ENCODE assay signal across 12 cellular contexts in the genomic region with DNA sequence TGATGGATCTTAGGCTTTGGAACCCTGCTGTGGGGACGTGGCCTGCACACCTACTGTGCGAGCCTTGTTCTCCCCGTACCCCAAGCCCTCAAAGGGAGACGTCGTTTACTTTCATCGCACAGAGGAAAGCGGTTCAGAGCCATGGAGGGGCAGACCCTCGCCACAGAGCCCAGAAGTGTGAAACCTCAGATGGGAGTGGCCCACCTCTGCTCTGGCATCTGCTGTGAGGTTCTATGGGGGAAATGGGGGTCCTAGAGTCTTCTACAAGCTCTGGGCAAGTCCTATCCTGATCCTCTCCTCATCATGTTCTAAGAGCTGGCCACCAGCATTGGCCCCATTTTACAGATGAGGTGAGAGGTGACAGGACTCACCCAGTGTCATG. TPM values are rescaled to one million over a fixed set of nuclear protein-coding genes. Genes with fewer than 3 reads are reported as not detected.
DNase-seq lines count a peak whose midpoint lies in the region; ATAC-seq, FAIRE-seq and TF ChIP-seq lines count a peak whose summit lies in the region.
"Had no signal": no experiment of that assay in that cellular context is flagged by ENCODE, and none has a peak within 500 bp of the region (broad histone marks: within the 10 kb centered on the region; RNA-seq: fewer than 3 reads in every experiment).

No MANE protein-coding gene starts in this region.

- RAD21 ChIA-PET in GM12878 (lab: Charles Lee; ENCODE audit: unreplicated experiment) = no interaction called here

- H3K27ac ChIP-seq in 22Rv1 = peak overlapping the region; percentile 89; the same call in 1 of the 2 replicates
- no peak overlapping the region for H3K27ac ChIP-seq in HUES6 (ENCODE audit: low read depth, low read length)
- H3K27ac ChIP-seq in GM12878 (ENCODE audit: control insufficient read depth, insufficient read depth) = peak overlapping the region; percentile 50; the same call in 1 of the 2 replicates

- H2AFZ ChIP-seq in GM12878 (ENCODE audit: control insufficient read depth, low read depth, low read length) = peak overlapping the region; percentile 84; the same call in 1 of the 2 replicates

- POLR2A ChIA-PET in GM12878 (lab: Charles Lee) = interaction anchor here (1.1 kb wide), 1 partner anchor 124 kb away, joined by 4 read pairs; no protein-coding TSS in a partner anchor

- no peak for TF ChIP-seq RAD21 in GM12878 (IDR thresholded peaks at IDR 0.05; ENCODE audit: insufficient read depth, low read depth, low read length)

- H3K36me3 ChIP-seq in HUES6 (ENCODE audit: control insufficient read depth, insufficient read depth, low read length) = no peaks in the 10 kb centered on the region
- H3K36me3 ChIP-seq in GM12878 (ENCODE audit: control insufficient read depth in 2 of 2, insufficient read depth in 2 of 2, low read length in 1 of 2) = no peaks in the 10 kb centered on the region
- H3K36me3 ChIP-seq in mucosa of descending colon (ENCODE audit: low read depth) = no peaks in the 10 kb centered on the region

- ATAC-seq in GM12878 = no peak
- no peak for ATAC-seq in mucosa of descending colon
- no peak for ATAC-seq in esophagus mucosa
- ATAC-seq in HG02588 (IDR thresholded peaks at IDR 0.05; ENCODE audit: unreplicated experiment) = no peak

- peak overlapping the region; percentile 82; the same call in 1 of the 2 replicates for H3K4me2 ChIP-seq in GM12878 (ENCODE audit: control insufficient read depth, insufficient read depth)

- no TSS peak for BruUV-seq in GM12878 (replicated peaks; lab: Mats Ljungman, UMichigan)

- WGBS in GM12878 (ENCODE audit: insufficient coverage, insufficient replicate concordance, low lambda C conversion rate, missing lambda C conversion rate) = 86% methylated on average over 8 of the region's 8 CpGs

- no peak for TF ChIP-seq POLR2A in GM12878 (IDR thresholded peaks at IDR 0.05; ENCODE audit: low read depth, low read length)

- in situ Hi-C loops in GM12878 (cut with MboI) = no loop called here

- DNase-seq in GM12878 (ENCODE audit: low read depth, low spot score) = no peak
- peak in 2 of 3 donors; percentile 17 to 55 for DNase-seq in mucosa of descending colon
- no peak for DNase-seq in ureter (ENCODE audit: low spot score)
- DNase-seq in NCI-H774 (lab: John Stamatoyannopoulos, UW) = no peak
- DNase-seq: NCI-H2029 treated with DMSO at 0.1 percent for 48 hours had no signal

- intact Hi-C loops in GM12878 (cut with micrococcal nuclease; ENCODE audit: unreplicated experiment) (no loop called here), mucosa of descending colon (cut with DNase I, micrococcal nuclease) (loop anchor here in 1 of 2 donors (10.0 kb wide), 1 partner anchor 126 kb away; a partner anchor contains a TSS)

- no peak for FAIRE-seq in GM12878 (lab: Jason Lieb, UNC)
- FAIRE-seq: islet of Langerhans had no signal

- H3K9me3 ChIP-seq in HUES6 (ENCODE audit: control insufficient read depth, insufficient read depth, low read depth, low read length) (no peaks in the 10 kb centered on the region), GM12878 (replicated peaks; ENCODE audit: control insufficient read depth, insufficient read depth, low read length) (no peaks in the 10 kb centered on the region), mucosa of descending colon (no peaks in the 10 kb centered on the region)

- peak overlapping the region; percentile 81; the same call in 1 of the 2 replicates for H3K4me3 ChIP-seq in HUES6 (ENCODE audit: low read depth, low read length)
- H3K4me3 ChIP-seq in GM12878 = no peak overlapping the region
- H3K4me3 ChIP-seq in mucosa of descending colon = no peak overlapping the region

- peaks cover 10% of the 10 kb centered on the region for H3K79me2 ChIP-seq in GM12878 (ENCODE audit: control insufficient read depth, insufficient read depth, low read length)

- H3K27me3 ChIP-seq in HUES6 (ENCODE audit: control insufficient read depth, insufficient read depth, low read length) (no peaks in the 10 kb centered on the region), GM12878 (replicated peaks in 1 of 2; ENCODE audit: control insufficient read depth in 2 of 2, insufficient read depth in 2 of 2, low read length in 1 of 2) (no peaks in the 10 kb centered on the region)

- CTCF ChIA-PET in GM12878 (lab: Yijun Ruan, JAX) = no interaction called here

- H3K9ac ChIP-seq in HUES6 (ENCODE audit: low read length) = peak overlapping the region; percentile 8
- no peak overlapping the region for H3K9ac ChIP-seq in GM12878 (ENCODE audit: control insufficient read depth, insufficient read depth, low read length)

- TF ChIP-seq EP300 in GM12878 (IDR thresholded peaks at IDR 0.05; ENCODE audit: borderline replicate concordance in 1 of 2, control insufficient read depth in 1 of 2, low read depth in 2 of 2, low read length in 2 of 2) = no peak

- SMC1A ChIA-PET in GM12878 (lab: Charles Lee; ENCODE audit: uncharacterized antibody, unreplicated experiment) = no interaction called here

- H4K20me1 ChIP-seq in GM12878 (ENCODE audit: control insufficient read depth, insufficient read depth) = no peaks in the 10 kb centered on the region

- TF ChIP-seq CTCF in 22Rv1 (IDR thresholded peaks at IDR 0.05) (no peak), GM12878 (IDR thresholded peaks at IDR 0.05 in 2 of 3, conservative IDR thresholded peaks at IDR 0.05 in 1 of 3; ENCODE audit: control insufficient read depth in 2 of 3, extremely low read depth in 1 of 3, insufficient read depth in 1 of 3, low read depth in 3 of 3, low read length in 3 of 3) (no peak), mucosa of descending colon (IDR thresholded peaks at IDR 0.05) (no peak)

- H3K4me1 ChIP-seq in HUES6 (ENCODE audit: control insufficient read depth, insufficient read depth, low read length) = peaks cover 20% of the 10 kb centered on the region
- H3K4me1 ChIP-seq in GM12878 (ENCODE audit: control insufficient read depth, insufficient read depth, low read length) = peaks cover 17% of the 10 kb centered on the region
- peaks cover 22% of the 10 kb centered on the region for H3K4me1 ChIP-seq in mucosa of descending colon (ENCODE audit: low read depth)

TF ChIP-seq in GM12878, 131 proteins besides CTCF, POLR2A, EP300 and RAD21:
- TF ChIP-seq HDAC2 (IDR thresholded peaks at IDR 0.05) (no peak), SMARCA5 (IDR thresholded peaks at IDR 0.05) (no peak), FOXK2 (IDR thresholded peaks at IDR 0.05) (no peak), GATAD2B (conservative IDR thresholded peaks at IDR 0.05; ENCODE audit: low read depth) (no peak)
- TF ChIP-seq, protein P1, sequence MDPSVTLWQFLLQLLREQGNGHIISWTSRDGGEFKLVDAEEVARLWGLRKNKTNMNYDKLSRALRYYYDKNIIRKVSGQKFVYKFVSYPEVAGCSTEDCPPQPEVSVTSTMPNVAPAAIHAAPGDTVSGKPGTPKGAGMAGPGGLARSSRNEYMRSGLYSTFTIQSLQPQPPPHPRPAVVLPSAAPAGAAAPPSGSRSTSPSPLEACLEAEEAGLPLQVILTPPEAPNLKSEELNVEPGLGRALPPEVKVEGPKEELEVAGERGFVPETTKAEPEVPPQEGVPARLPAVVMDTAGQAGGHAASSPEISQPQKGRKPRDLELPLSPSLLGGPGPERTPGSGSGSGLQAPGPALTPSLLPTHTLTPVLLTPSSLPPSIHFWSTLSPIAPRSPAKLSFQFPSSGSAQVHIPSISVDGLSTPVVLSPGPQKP (IDR thresholded peaks at IDR 0.05; ENCODE audit: low read depth, low read length) = no peak
TF ChIP-seq in GM12878: peak in this region for 0.

RNA-seq across cellular contexts. Expression of a gene that starts 3.7 kb away (rescaled TPM):
- 66.8 and 80.6 TPM in 2 replicates for total RNA-seq in GM12878 (2013; cell fraction: nucleolus; rRNA removed)
- total RNA-seq in GM12878 (2014; rRNA removed) (8.8 and 9.4 TPM in 2 replicates), GM12878 (2014; rRNA removed; fragmentation: Illumina TruSeq; extraction: Trizol) (5.7 and 5.8 TPM in 2 replicates), GM12878 (2021) (46.5 and 51.9 TPM in 2 replicates), mucosa of descending colon (10 to 100 TPM; 70.2 to 98.4 (median 77.6) TPM), ureter (71.5 TPM), esophagus mucosa (22.0 TPM)
- polyA plus RNA-seq in GM12878 (2011; ENCODE audit: low read depth) = 8.0 TPM
- polyA plus RNA-seq in GM12878 (2011; rRNA removed) (5.1 and 8.8 TPM in 2 replicates), GM12878 (2014; fragmentation: Illumina TruSeq; extraction: Trizol) (5.2 and 10.4 TPM in 2 replicates), GM12878 (2014; fragmentation: Nextera tagmentation; extraction: Ambion mirVana) (1 to 10 TPM; 1.7 to 3.5 TPM), GM12878 (2014; rRNA removed) (31.9 and 35.0 TPM in 2 replicates), GM12878 (2016; fragmentation: Nextera tagmentation; extraction: Ambion mirVana) (1 to 10 TPM; 6.4 to 7.1 TPM)
- polyA plus RNA-seq in GM12878 (2011; cell fraction: cytosol; rRNA removed) = 8.6 and 12.4 TPM in 2 replicates
- polyA plus RNA-seq in GM12878 (2011; cell fraction: nucleus; rRNA removed) = 145 and 166 TPM in 2 replicates
- polyA plus RNA-seq in GM12878 (2012) = 30.9 and 39.8 TPM in 2 replicates
- polyA minus RNA-seq in GM12878 (2011; rRNA and poly(A)+ RNA removed) = 3.8 and 8.8 TPM in 2 replicates
- 8.7 and 10.7 TPM in 2 replicates for polyA minus RNA-seq in GM12878 (2011; cell fraction: cytosol; rRNA and poly(A)+ RNA removed)
- polyA minus RNA-seq in GM12878 (2011; cell fraction: nucleus; rRNA and poly(A)+ RNA removed) = 34.7 and 54.1 TPM in 2 replicates

RNA-seq across cellular contexts. Expression of a gene that starts 8.2 kb away (rescaled TPM):
- total RNA-seq in GM12878 (2013; cell fraction: nucleolus; rRNA removed) = 0.15 TPM in 1 of 2 replicates, not detected in the other
- total RNA-seq in GM12878 (2014; rRNA removed) (0.06 TPM in 1 of 2 replicates, not detected in the other), GM12878 (2014; rRNA removed; fragmentation: Illumina TruSeq; extraction: Trizol) (0.04 TPM in 1 of 2 replicates, not detected in the other), GM12878 (2021) (0.21 and 0.46 TPM in 2 replicates), mucosa of descending colon (100 to 1,000 TPM in 2 of 3 donors, 10 to 100 TPM in 1; 69.0 to 184 (median 107) TPM), ureter (not detected), esophagus mucosa (not detected)
- polyA plus RNA-seq in GM12878 (2011; ENCODE audit: low read depth) = not detected
- polyA plus RNA-seq in GM12878 (2011; rRNA removed) (0.03 and 0.10 TPM in 2 replicates), GM12878 (2014; fragmentation: Illumina TruSeq; extraction: Trizol) (not detected in 2 replicates), GM12878 (2014; fragmentation: Nextera tagmentation; extraction: Ambion mirVana) (not detected), GM12878 (2014; rRNA removed) (not detected in 2 replicates), GM12878 (2016; fragmentation: Nextera tagmentation; extraction: Ambion mirVana) (under 1 TPM in 1 of 2 experiments, not detected in 1; 0.19 TPM)
- 0.01 and 0.02 TPM in 2 replicates for polyA plus RNA-seq in GM12878 (2011; cell fraction: cytosol; rRNA removed)
- 0.06 and 0.40 TPM in 2 replicates for polyA plus RNA-seq in GM12878 (2011; cell fraction: nucleus; rRNA removed)
- 0.15 TPM in 1 of 2 replicates, not detected in the other for polyA plus RNA-seq in GM12878 (2012)
- not detected in 2 replicates for polyA minus RNA-seq in GM12878 (2011; rRNA and poly(A)+ RNA removed)
- polyA minus RNA-seq in GM12878 (2011; cell fraction: cytosol; rRNA and poly(A)+ RNA removed) = 0.94 TPM in 1 of 2 replicates, not detected in the other
- polyA minus RNA-seq in GM12878 (2011; cell fraction: nucleus; rRNA and poly(A)+ RNA removed) = 0.12 TPM in 1 of 2 replicates, not detected in the other
- total RNA-seq: H4, skeletal muscle tissue had no signal

Comparison
In these comparisons a context has a peak if more than half of its experiments do, and no peak if none do; other contexts are left out.
1. DNase-seq: peak in mucosa of descending colon (2 of 3); none in GM12878 (single experiment), ureter (single experiment) and NCI-H774 (single experiment).
2. RNA of a gene that starts 8.2 kb away (total RNA-seq): 69.0 to 184 TPM in mucosa of descending colon; not detected in esophagus mucosa (single experiment), 0.04 to 0.46 TPM in GM12878 and not detected in ureter (single experiment); every median in the first group is over 10 times any median in the second.